Comparison of ENCODE assay signal across 2 cellular contexts in the genomic region with DNA sequence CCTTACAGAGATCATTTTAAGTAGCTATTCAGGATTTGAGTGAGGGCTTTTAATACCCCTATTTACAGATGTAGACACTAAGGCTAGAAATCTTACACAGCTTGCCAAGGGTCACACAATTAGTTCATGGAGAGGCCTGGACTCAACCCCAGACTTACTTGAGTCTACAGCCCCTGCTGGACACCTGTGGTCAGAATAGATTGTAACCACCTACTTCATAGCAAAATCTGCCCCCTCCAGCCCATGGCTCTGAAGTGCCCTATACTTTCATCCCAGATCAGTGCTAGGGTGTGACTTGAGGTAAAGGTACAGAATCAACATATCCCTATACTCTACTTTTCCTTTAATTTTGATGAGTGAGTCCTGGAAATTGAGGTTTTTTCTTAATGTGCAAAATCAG.
TF ChIP-seq lines count a peak whose summit lies in the region.

No MANE protein-coding gene starts in this region.

TF ChIP-seq in A549, 52 proteins besides CTCF, POLR2A, EP300 and RAD21 (continued from another document):
- no peak for TF ChIP-seq HMGXB4 (CRISPR knock-in tag; IDR thresholded peaks at IDR 0.05; ENCODE audit: borderline replicate concordance)
- TF ChIP-seq MAX (IDR thresholded peaks at IDR 0.05) = no peak
- no peak for TF ChIP-seq BCL3 (IDR thresholded peaks at IDR 0.05)
- TF ChIP-seq PHF8 (IDR thresholded peaks at IDR 0.05; ENCODE audit: borderline replicate concordance, low read depth) = no peak
- TF ChIP-seq HEYL (CRISPR knock-in tag; IDR thresholded peaks at IDR 0.05) = no peak
- TF ChIP-seq ELK1 (IDR thresholded peaks at IDR 0.05; ENCODE audit: low read depth, low read length) = no peak
- no peak for TF ChIP-seq CBX8 (IDR thresholded peaks at IDR 0.05)
- TF ChIP-seq SREBF2 (IDR thresholded peaks at IDR 0.05) = no peak
- no peak for TF ChIP-seq POLR2AphosphoS2 (conservative IDR thresholded peaks at IDR 0.05; ENCODE audit: low read length)
- TF ChIP-seq FOXS1 (CRISPR knock-in tag; IDR thresholded peaks at IDR 0.05) = no peak
- no peak for TF ChIP-seq CHD4 (IDR thresholded peaks at IDR 0.05; ENCODE audit: borderline replicate concordance)
TF ChIP-seq in A549: peak in this region for 0.

TF ChIP-seq in K562, 482 proteins besides CTCF, POLR2A, EP300 and RAD21 (continued from another document):
- TF ChIP-seq, protein P1, sequence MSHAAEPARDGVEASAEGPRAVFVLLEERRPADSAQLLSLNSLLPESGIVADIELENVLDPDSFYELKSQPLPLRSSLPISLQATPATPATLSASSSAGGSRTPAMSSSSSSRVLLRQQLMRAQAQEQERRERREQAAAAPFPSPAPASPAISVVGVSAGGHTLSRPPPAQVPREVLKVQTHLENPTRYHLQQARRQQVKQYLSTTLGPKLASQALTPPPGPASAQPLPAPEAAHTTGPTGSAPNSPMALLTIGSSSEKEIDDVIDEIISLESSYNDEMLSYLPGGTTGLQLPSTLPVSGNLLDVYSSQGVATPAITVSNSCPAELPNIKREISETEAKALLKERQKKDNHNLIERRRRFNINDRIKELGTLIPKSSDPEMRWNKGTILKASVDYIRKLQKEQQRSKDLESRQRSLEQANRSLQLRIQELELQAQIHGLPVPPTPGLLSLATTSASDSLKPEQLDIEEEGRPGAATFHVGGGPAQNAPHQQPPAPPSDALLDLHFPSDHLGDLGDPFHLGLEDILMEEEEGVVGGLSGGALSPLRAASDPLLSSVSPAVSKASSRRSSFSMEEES (CRISPR knock-in tag; IDR thresholded peaks at IDR 0.05) = no peak
- TF ChIP-seq PREB (CRISPR knock-in tag; IDR thresholded peaks at IDR 0.05) = no peak
- no peak for TF ChIP-seq TBP (optimal IDR thresholded peaks at IDR 0.05; ENCODE audit: low read depth, low read length)
- TF ChIP-seq TAF15 (IDR thresholded peaks at IDR 0.05; ENCODE audit: low read depth, low read length) = no peak
- TF ChIP-seq SMC3 (conservative IDR thresholded peaks at IDR 0.05; ENCODE audit: insufficient read depth, low read depth, low read length) = no peak
- TF ChIP-seq, protein P2, sequence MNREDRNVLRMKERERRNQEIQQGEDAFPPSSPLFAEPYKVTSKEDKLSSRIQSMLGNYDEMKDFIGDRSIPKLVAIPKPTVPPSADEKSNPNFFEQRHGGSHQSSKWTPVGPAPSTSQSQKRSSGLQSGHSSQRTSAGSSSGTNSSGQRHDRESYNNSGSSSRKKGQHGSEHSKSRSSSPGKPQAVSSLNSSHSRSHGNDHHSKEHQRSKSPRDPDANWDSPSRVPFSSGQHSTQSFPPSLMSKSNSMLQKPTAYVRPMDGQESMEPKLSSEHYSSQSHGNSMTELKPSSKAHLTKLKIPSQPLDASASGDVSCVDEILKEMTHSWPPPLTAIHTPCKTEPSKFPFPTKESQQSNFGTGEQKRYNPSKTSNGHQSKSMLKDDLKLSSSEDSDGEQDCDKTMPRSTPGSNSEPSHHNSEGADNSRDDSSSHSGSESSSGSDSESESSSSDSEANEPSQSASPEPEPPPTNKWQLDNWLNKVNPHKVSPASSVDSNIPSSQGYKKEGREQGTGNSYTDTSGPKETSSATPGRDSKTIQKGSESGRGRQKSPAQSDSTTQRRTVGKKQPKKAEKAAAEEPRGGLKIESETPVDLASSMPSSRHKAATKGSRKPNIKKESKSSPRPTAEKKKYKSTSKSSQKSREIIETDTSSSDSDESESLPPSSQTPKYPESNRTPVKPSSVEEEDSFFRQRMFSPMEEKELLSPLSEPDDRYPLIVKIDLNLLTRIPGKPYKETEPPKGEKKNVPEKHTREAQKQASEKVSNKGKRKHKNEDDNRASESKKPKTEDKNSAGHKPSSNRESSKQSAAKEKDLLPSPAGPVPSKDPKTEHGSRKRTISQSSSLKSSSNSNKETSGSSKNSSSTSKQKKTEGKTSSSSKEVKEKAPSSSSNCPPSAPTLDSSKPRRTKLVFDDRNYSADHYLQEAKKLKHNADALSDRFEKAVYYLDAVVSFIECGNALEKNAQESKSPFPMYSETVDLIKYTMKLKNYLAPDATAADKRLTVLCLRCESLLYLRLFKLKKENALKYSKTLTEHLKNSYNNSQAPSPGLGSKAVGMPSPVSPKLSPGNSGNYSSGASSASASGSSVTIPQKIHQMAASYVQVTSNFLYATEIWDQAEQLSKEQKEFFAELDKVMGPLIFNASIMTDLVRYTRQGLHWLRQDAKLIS (CRISPR knock-in tag; IDR thresholded peaks at IDR 0.05) = no peak
- TF ChIP-seq KHSRP (IDR thresholded peaks at IDR 0.05) = no peak
- no peak for TF ChIP-seq NFE2L1 (tag; IDR thresholded peaks at IDR 0.05; ENCODE audit: borderline replicate concordance, low read depth)
- no peak for TF ChIP-seq CBFB (CRISPR knock-in tag; IDR thresholded peaks at IDR 0.05)
